ENCODE assay signal across 1 cellular context in genomic region chr9:109113892-109114609, GRCh38.
TF ChIP-seq lines count a peak whose summit lies in the region.

No MANE protein-coding gene starts in this region.

TF ChIP-seq in A549, 52 proteins besides CTCF, POLR2A, EP300 and RAD21 (continued from another document):
- no peak for TF ChIP-seq ELK1 (IDR thresholded peaks at IDR 0.05; ENCODE audit: low read depth, low read length)
- TF ChIP-seq ZC3H11A (IDR thresholded peaks at IDR 0.05), result no peak
- no peak for TF ChIP-seq CHD4 (IDR thresholded peaks at IDR 0.05; ENCODE audit: borderline replicate concordance)
- no peak for TF ChIP-seq EHF (CRISPR knock-in tag; IDR thresholded peaks at IDR 0.05)
- no peak for TF ChIP-seq RNF2 (IDR thresholded peaks at IDR 0.05; ENCODE audit: borderline replicate concordance, low read depth)
- no peak for TF ChIP-seq RCOR1 (IDR thresholded peaks at IDR 0.05; ENCODE audit: low read depth, low read length)
- no peak for TF ChIP-seq CBX8 (IDR thresholded peaks at IDR 0.05)
- TF ChIP-seq ZFP36 (IDR thresholded peaks at IDR 0.05; ENCODE audit: borderline replicate concordance, partially characterized antibody), result no peak
- TF ChIP-seq POLR2AphosphoS2 (conservative IDR thresholded peaks at IDR 0.05; ENCODE audit: low read length), result no peak
TF ChIP-seq in A549: peak in this region for 0.
